8 cellular contexts compared by ENCODE assay signal in genomic region chr5:141657937-141658545, GRCh38. TPM values are rescaled to one million over a fixed set of nuclear protein-coding genes. Genes with fewer than 3 reads are reported as not detected.
DNase-seq lines count a peak whose midpoint lies in the region; ATAC-seq, FAIRE-seq and TF ChIP-seq lines count a peak whose summit lies in the region.

No MANE protein-coding gene starts in this region.

- no peak for TF ChIP-seq POLR2A in A549 (IDR thresholded peaks at IDR 0.05; ENCODE audit: low read length)

- no peak for FAIRE-seq in A549 (lab: Jason Lieb, UNC)

- POLR2A ChIA-PET in A549 (lab: Yijun Ruan, JAX) = no interaction called here

- DNase-seq in A549 (ENCODE audit: low read depth in 1 of 2, low spot score in 1 of 2) = peak; percentile 63 to 70
- DNase-seq in choroid plexus epithelial cell (ENCODE audit: low read depth) = peak; percentile 92
- no peak for DNase-seq in NCI-H2171 (lab: John Stamatoyannopoulos, UW)
- no peak for DNase-seq in T-helper 9 cell
- DNase-seq in C1 segment of cervical spinal cord (lab: John Stamatoyannopoulos, UW) = no peak

- CTCF ChIA-PET in A549 (lab: Yijun Ruan, JAX) = interaction anchor here (0.8 to 2.4 kb wide), 10 partner anchors 11 to 303 kb away, joined by 3 to 11 read pairs (median 5); partner anchors contain the start of gene DIAPH1

- no peak for TF ChIP-seq EP300 in A549 (IDR thresholded peaks at IDR 0.05)

- ATAC-seq in A549 = peak; percentile 32 to 44; a peak in 3 of 6 replicates
- peak; percentile 84 for ATAC-seq in GM18907 (IDR thresholded peaks at IDR 0.05; ENCODE audit: unreplicated experiment)
- peak; percentile 79 for ATAC-seq in HG03520 (IDR thresholded peaks at IDR 0.05; ENCODE audit: unreplicated experiment)
- no peak for ATAC-seq in GM19397 (IDR thresholded peaks at IDR 0.05; ENCODE audit: unreplicated experiment)

- no peak overlapping the region for H3K4me3 ChIP-seq in A549
- no peak overlapping the region for H3K4me3 ChIP-seq in choroid plexus epithelial cell (ENCODE audit: low read depth, low read length)

- H3K4me1 ChIP-seq in A549 = peaks cover 9% of the 10 kb centered on the region

- peak overlapping the region; percentile 35 for H3K4me2 ChIP-seq in A549

- no peaks in the 10 kb centered on the region for H3K9me3 ChIP-seq in A549

- WGBS in A549 (ENCODE audit: missing lambda C conversion rate) = 61% methylated on average over 8 of the region's 8 CpGs

- TF ChIP-seq CTCF in A549 (IDR thresholded peaks at IDR 0.05) = no peak
- no peak for TF ChIP-seq CTCF in choroid plexus epithelial cell (conservative IDR thresholded peaks at IDR 0.05; ENCODE audit: low read depth, low read length)

- no peak for TF ChIP-seq RAD21 in A549 (conservative IDR thresholded peaks at IDR 0.05 in 1 of 2, IDR thresholded peaks at IDR 0.05 in 1 of 2)

- H3K27ac ChIP-seq in A549 = no peak overlapping the region

TF ChIP-seq in A549, 52 proteins besides CTCF, POLR2A, EP300 and RAD21:
- TF ChIP-seq PHF8 (IDR thresholded peaks at IDR 0.05; ENCODE audit: borderline replicate concordance, low read depth) = no peak
- no peak for TF ChIP-seq MAX (IDR thresholded peaks at IDR 0.05)
- TF ChIP-seq FOSL2 (IDR thresholded peaks at IDR 0.05) = 0 out of 2 replicates have a peak, but pooled peaks have one; percentile 27
- peak; percentile 93 for TF ChIP-seq FOSL2 (CRISPR knock-in tag; IDR thresholded peaks at IDR 0.05)
- no peak for TF ChIP-seq USF2 (IDR thresholded peaks at IDR 0.05)
- TF ChIP-seq JUNB (IDR thresholded peaks at IDR 0.05) = 0 out of 2 replicates have a peak, but pooled peaks have one; percentile 17
- TF ChIP-seq ELK1 (IDR thresholded peaks at IDR 0.05; ENCODE audit: low read depth, low read length) = no peak
TF ChIP-seq in A549: peak in this region for 2.

RNA-seq across cellular contexts. Expression of gene FCHSD1, which starts 6.8 kb away (rescaled TPM):
- polyA plus RNA-seq in A549 (2011; rRNA removed) (11.0 and 12.2 TPM in 2 replicates), A549 (2017; fragmentation: RNase III; extraction: RNeasy Plus Mini Kit Qiagen cat#74134 plus additional on column Dnase treatment) (10.1 to 14.5 TPM (median 14.0 TPM) in 3 replicates)
- 9.2 and 9.7 TPM in 2 replicates for polyA plus RNA-seq in A549 (2012; cell fraction: cytosol; rRNA removed)
- polyA plus RNA-seq in A549 (2012; cell fraction: nucleus; rRNA removed) = 87.6 and 92.1 TPM in 2 replicates
- 6.9 and 12.2 TPM in 2 replicates for polyA minus RNA-seq in A549 (2011; rRNA and poly(A)+ RNA removed)

RNA-seq across cellular contexts. Expression of gene RELL2, which starts 21.2 kb away (rescaled TPM):
- polyA plus RNA-seq in A549 (2011; rRNA removed) = 2.8 and 3.6 TPM in 2 replicates
- 4.7 and 4.9 TPM in 2 replicates for polyA plus RNA-seq in A549 (2012; cell fraction: cytosol; rRNA removed)
- 16.1 and 20.1 TPM in 2 replicates for polyA plus RNA-seq in A549 (2012; cell fraction: nucleus; rRNA removed)
- polyA plus RNA-seq in A549 (2017; fragmentation: RNase III; extraction: RNeasy Plus Mini Kit Qiagen cat#74134 plus additional on column Dnase treatment) = 5.0 to 6.5 TPM (median 6.5 TPM) in 3 replicates
- 1.9 and 2.5 TPM in 2 replicates for polyA minus RNA-seq in A549 (2011; rRNA and poly(A)+ RNA removed)

RNA-seq across cellular contexts. Expression of gene HDAC3, which starts 21.4 kb away (rescaled TPM):
- polyA plus RNA-seq in A549 (2011; rRNA removed) = 67.3 and 80.0 TPM in 2 replicates
- 69.5 and 84.1 TPM in 2 replicates for polyA plus RNA-seq in A549 (2012; cell fraction: cytosol; rRNA removed)
- polyA plus RNA-seq in A549 (2012; cell fraction: nucleus; rRNA removed) = 82.2 and 128 TPM in 2 replicates
- 51.1 to 56.9 TPM (median 51.7 TPM) in 3 replicates for polyA plus RNA-seq in A549 (2017; fragmentation: RNase III; extraction: RNeasy Plus Mini Kit Qiagen cat#74134 plus additional on column Dnase treatment)
- polyA minus RNA-seq in A549 (2011; rRNA and poly(A)+ RNA removed) = 67.7 and 68.1 TPM in 2 replicates

RNA-seq across cellular contexts. Expression of gene ARAP3, which starts 24.0 kb away (rescaled TPM):
- polyA plus RNA-seq in A549 (2011; rRNA removed) = 3.0 and 4.5 TPM in 2 replicates
- polyA plus RNA-seq in A549 (2012; cell fraction: cytosol; rRNA removed) = 3.6 and 4.3 TPM in 2 replicates
- polyA plus RNA-seq in A549 (2012; cell fraction: nucleus; rRNA removed) = 16.2 and 16.7 TPM in 2 replicates
- polyA plus RNA-seq in A549 (2017; fragmentation: RNase III; extraction: RNeasy Plus Mini Kit Qiagen cat#74134 plus additional on column Dnase treatment) = 5.1 to 6.9 TPM (median 6.6 TPM) in 3 replicates
- 6.8 and 8.2 TPM in 2 replicates for polyA minus RNA-seq in A549 (2011; rRNA and poly(A)+ RNA removed)

RNA-seq across cellular contexts. Expression of gene DIAPH1, which starts 39.2 kb away (rescaled TPM):
- polyA plus RNA-seq in A549 (2011; rRNA removed) (53.4 and 82.2 TPM in 2 replicates), A549 (2017; fragmentation: RNase III; extraction: RNeasy Plus Mini Kit Qiagen cat#74134 plus additional on column Dnase treatment) (57.4 to 59.8 TPM (median 59.4 TPM) in 3 replicates)
- 27.8 and 37.6 TPM in 2 replicates for polyA plus RNA-seq in A549 (2012; cell fraction: cytosol; rRNA removed)
- polyA plus RNA-seq in A549 (2012; cell fraction: nucleus; rRNA removed) = 183 and 188 TPM in 2 replicates
- 157 and 182 TPM in 2 replicates for polyA minus RNA-seq in A549 (2011; rRNA and poly(A)+ RNA removed)

Comparison
In these comparisons a context has a peak if more than half of its experiments do, and no peak if none do; other contexts are left out.
1. DNase-seq: peak in A549 (2 of 2) and choroid plexus epithelial cell (single experiment); none in NCI-H2171 (single experiment), T-helper 9 cell (single experiment) and C1 segment of cervical spinal cord (0 of 14).